ENCODE assay signal across 28 cellular contexts in the genomic region with DNA sequence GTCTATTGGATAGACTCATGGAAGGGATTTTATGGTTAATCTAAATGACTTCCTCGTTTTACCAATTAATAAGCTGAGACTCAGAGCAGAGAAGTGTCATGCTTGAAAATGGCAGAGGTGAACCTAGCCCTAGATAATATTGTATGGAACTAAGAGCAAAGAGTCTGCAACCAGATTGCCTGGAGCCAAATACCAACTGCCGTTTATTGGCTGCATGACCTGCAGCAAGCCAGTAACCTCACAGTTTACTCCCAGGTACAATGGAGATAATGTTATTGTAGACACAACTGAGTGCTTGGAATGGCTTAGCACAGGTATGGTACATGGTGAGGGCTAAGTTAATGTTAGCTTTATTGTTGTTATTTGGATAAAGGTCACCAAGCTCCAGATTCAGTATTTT.
"Had no signal": no experiment of that assay in that cellular context is flagged by ENCODE, and none has a peak within 500 bp of the region (broad histone marks: within the 10 kb centered on the region; RNA-seq: fewer than 3 reads in every experiment).

No MANE protein-coding gene starts in this region.

- H3K36me3 Mint-ChIP-seq: stimulated activated effector memory CD8-positive, alpha-beta T cell treated with anti-CD3 and anti-CD28 coated beads, Interleukin-12 subunit alpha, Interleukin-12 subunit beta, amount 100 ng/mL, for 72 hours; stimulated activated memory B cell treated with anti-CD40 and anti-IgM and Interleukin-4, amounts not matched to agents 10 μg/mL and 1 μg/mL and 100 μg/mL, for 72 hours; stimulated activated naive B cell treated with anti-CD40 and anti-IgM and Interleukin-4, amounts not matched to agents 10 μg/mL and 1 μg/mL and 100 μg/mL, for 72 hours; type B pancreatic cell had no signal

- DNase-seq: stimulated activated CD4-positive, alpha-beta T cell treated with anti-CD3 and anti-CD28 coated beads, Interleukin-2, amount 100 ng/mL, for 48 hours; stimulated activated CD4-positive, alpha-beta T cell treated with anti-CD3 and anti-CD28 coated beads, Interleukin-4, amount 100 ng/mL, for 1 hour; stimulated activated CD4-positive, alpha-beta T cell treated with anti-CD3 and anti-CD28 coated beads, Interleukin-4, amount 100 ng/mL, for 24 hours; stimulated activated CD4-positive, alpha-beta T cell treated with anti-CD3 and anti-CD28 coated beads, Interleukin-4, amount 100 ng/mL, for 4 hours; stimulated activated CD8-positive, alpha-beta memory T cell treated with anti-CD3 and anti-CD28 coated beads, Interleukin-4, amount 100 ng/mL, for 48 hours; stimulated activated naive B cell treated with anti-CD40 and anti-IgM and Interleukin-4, amounts not matched to agents 10 μg/mL and 1 μg/mL and 100 μg/mL, for 72 hours; stimulated activated naive CD4-positive, alpha-beta T cell; stimulated activated naive CD4-positive, alpha-beta T cell treated with Interleukin-2 at 50 U/mL for 16 hours; stimulated activated naive CD8-positive, alpha-beta T cell treated with anti-CD3 and anti-CD28 coated beads, Interleukin-15, amount 100 ng/mL, for 72 hours; stimulated activated naive CD8-positive, alpha-beta T cell treated with anti-CD3 and anti-CD28 coated beads, Interleukin-15, Interleukin-2, amounts not matched to agents 100 U/mL and 50 U/mL, for 24 hours; stomach; substantia nigra; testis; thyroid gland; tibial artery; transverse colon; upper lobe of left lung; upper lobe of right lung; uterus had no signal

- H3K36me3 ChIP-seq: stomach, suprapubic skin, thoracic aorta, thyroid gland, tibial artery, tibial nerve, transverse colon, upper lobe of left lung, upper lobe of right lung, uterus, vagina had no signal

- H3K4me1 Mint-ChIP-seq: stimulated activated effector memory CD8-positive, alpha-beta T cell treated with anti-CD3 and anti-CD28 coated beads, Interleukin-12 subunit alpha, Interleukin-12 subunit beta, amount 100 ng/mL, for 72 hours; stimulated activated memory B cell treated with anti-CD40 and anti-IgM and Interleukin-4, amounts not matched to agents 10 μg/mL and 1 μg/mL and 100 μg/mL, for 72 hours; stimulated activated naive B cell treated with anti-CD40 and anti-IgM and Interleukin-4, amounts not matched to agents 10 μg/mL and 1 μg/mL and 100 μg/mL, for 72 hours; stimulated activated naive CD8-positive, alpha-beta T cell treated with anti-CD3 and anti-CD28 coated beads, Interleukin-15, amount 100 ng/mL, for 72 hours had no signal

- H3K9me3 ChIP-seq: stomach, suprapubic skin, testis, thoracic aorta, thyroid gland, tibial artery, tibial nerve, transverse colon, upper lobe of left lung, upper lobe of right lung, uterus, vagina had no signal

- FAIRE-seq: urothelium cell line had no signal

- H3K9me3 Mint-ChIP-seq: stimulated activated naive CD8-positive, alpha-beta T cell treated with anti-CD3 and anti-CD28 coated beads, Interleukin-15, Interleukin-2, amounts not matched to agents 100 ng/mL and 50 ng/mL, for 24 hours; type B pancreatic cell had no signal

- H3K4me3 ChIP-seq: stomach, suprapubic skin, testis, thoracic aorta, thyroid gland, tibial artery, tibial nerve, transverse colon, upper lobe of left lung, upper lobe of right lung, uterus, vagina had no signal

- ATAC-seq: stimulated activated effector memory CD8-positive, alpha-beta T cell treated with anti-CD3 and anti-CD28 coated beads, Interleukin-12 subunit alpha, Interleukin-12 subunit beta, amount 100 ng/mL, for 72 hours; stimulated activated memory B cell treated with anti-CD40 and anti-IgM and Interleukin-4, amounts not matched to agents 10 μg/mL and 1 μg/mL and 100 μg/mL, for 72 hours; stimulated activated naive B cell treated with anti-CD40 and anti-IgM and Interleukin-4, amounts not matched to agents 10 μg/mL and 1 μg/mL and 100 μg/mL, for 72 hours; stimulated activated naive CD8-positive, alpha-beta T cell treated with anti-CD3 and anti-CD28 coated beads, Interleukin-15, amount 100 ng/mL, for 72 hours; stimulated activated naive CD8-positive, alpha-beta T cell treated with anti-CD3 and anti-CD28 coated beads, Interleukin-15, Interleukin-2, amounts not matched to agents 100 U/mL and 50 U/mL, for 24 hours; upper lobe of right lung had no signal

- H3K27me3 ChIP-seq: stomach, suprapubic skin, testis, thyroid gland, tibial artery, tibial nerve, transverse colon, upper lobe of left lung, upper lobe of right lung, uterus, vagina had no signal

- H3K27me3 Mint-ChIP-seq: stimulated activated memory B cell treated with anti-CD40 and anti-IgM and Interleukin-4, amounts not matched to agents 10 μg/mL and 1 μg/mL and 100 μg/mL, for 72 hours; stimulated activated naive B cell treated with anti-CD40 and anti-IgM and Interleukin-4, amounts not matched to agents 10 μg/mL and 1 μg/mL and 100 μg/mL, for 72 hours; stimulated activated naive CD8-positive, alpha-beta T cell treated with anti-CD3 and anti-CD28 coated beads, Interleukin-15, amount 100 ng/mL, for 72 hours; stimulated activated naive CD8-positive, alpha-beta T cell treated with anti-CD3 and anti-CD28 coated beads, Interleukin-15, Interleukin-2, amounts not matched to agents 100 ng/mL and 50 ng/mL, for 24 hours; type B pancreatic cell had no signal

- H3K4me3 Mint-ChIP-seq: stimulated activated effector memory CD8-positive, alpha-beta T cell treated with anti-CD3 and anti-CD28 coated beads, Interleukin-12 subunit alpha, Interleukin-12 subunit beta, amount 100 ng/mL, for 72 hours; stimulated activated memory B cell treated with anti-CD40 and anti-IgM and Interleukin-4, amounts not matched to agents 10 μg/mL and 1 μg/mL and 100 μg/mL, for 72 hours; stimulated activated naive B cell treated with anti-CD40 and anti-IgM and Interleukin-4, amounts not matched to agents 10 μg/mL and 1 μg/mL and 100 μg/mL, for 72 hours; stimulated activated naive CD8-positive, alpha-beta T cell treated with anti-CD3 and anti-CD28 coated beads, Interleukin-15, amount 100 ng/mL, for 72 hours; stimulated activated naive CD8-positive, alpha-beta T cell treated with anti-CD3 and anti-CD28 coated beads, Interleukin-15, Interleukin-2, amounts not matched to agents 100 ng/mL and 50 ng/mL, for 24 hours; type B pancreatic cell had no signal

- H3K4me1 ChIP-seq: stomach, suprapubic skin, testis, thyroid gland, tibial artery, tibial nerve, transverse colon, upper lobe of left lung, upper lobe of right lung, uterus, vagina had no signal

- H3K27ac ChIP-seq: stomach, suprapubic skin, testis, thoracic aorta, thyroid gland, tibial artery, tibial nerve, transverse colon, upper lobe of left lung, upper lobe of right lung, uterus, vagina had no signal

- H3K27ac Mint-ChIP-seq: stimulated activated effector memory CD8-positive, alpha-beta T cell treated with anti-CD3 and anti-CD28 coated beads, Interleukin-12 subunit alpha, Interleukin-12 subunit beta, amount 100 ng/mL, for 72 hours; stimulated activated memory B cell treated with anti-CD40 and anti-IgM and Interleukin-4, amounts not matched to agents 10 μg/mL and 1 μg/mL and 100 μg/mL, for 72 hours; stimulated activated naive B cell treated with anti-CD40 and anti-IgM and Interleukin-4, amounts not matched to agents 10 μg/mL and 1 μg/mL and 100 μg/mL, for 72 hours; stimulated activated naive CD8-positive, alpha-beta T cell treated with anti-CD3 and anti-CD28 coated beads, Interleukin-15, amount 100 ng/mL, for 72 hours; stimulated activated naive CD8-positive, alpha-beta T cell treated with anti-CD3 and anti-CD28 coated beads, Interleukin-15, Interleukin-2, amounts not matched to agents 100 ng/mL and 50 ng/mL, for 24 hours; type B pancreatic cell had no signal
